9 cellular contexts compared by ENCODE assay signal in the genomic region with DNA sequence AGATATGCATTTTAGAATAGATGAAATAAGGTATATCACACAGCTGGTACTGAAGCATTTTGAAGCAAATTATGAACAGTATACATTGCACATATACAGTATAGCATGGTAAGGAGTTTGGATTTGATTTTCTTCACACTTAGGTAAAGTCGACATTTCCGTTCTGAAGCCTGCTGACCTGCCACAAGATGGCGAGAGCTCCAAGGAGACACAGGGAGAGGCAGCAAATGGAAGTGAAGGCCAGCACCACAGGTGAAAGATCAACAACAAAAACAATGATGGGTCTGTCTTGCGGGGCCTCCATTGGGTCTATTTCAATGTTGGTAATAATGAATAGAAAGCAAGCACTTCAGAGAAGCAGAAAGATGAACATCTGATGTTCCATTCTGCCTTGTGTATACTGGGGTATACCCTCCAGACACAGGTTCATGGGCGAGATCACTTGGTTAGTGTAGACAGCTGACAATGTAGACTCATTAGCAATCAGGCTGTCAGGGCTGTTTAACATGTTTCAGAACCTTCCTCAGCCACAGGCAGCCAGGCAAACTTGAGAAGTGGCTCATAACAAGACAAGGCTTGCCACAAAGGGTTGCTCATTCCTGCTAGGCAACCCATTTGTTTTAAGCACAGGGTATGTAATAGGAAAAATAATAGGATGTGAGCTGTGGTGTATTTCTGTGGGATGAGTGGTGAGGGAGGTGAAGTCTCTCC. TPM values are rescaled to one million over a fixed set of nuclear protein-coding genes. Genes with fewer than 3 reads are reported as not detected.
DNase-seq lines count a peak whose midpoint lies in the region; ATAC-seq and TF ChIP-seq lines count a peak whose summit lies in the region.
"Had no signal": no experiment of that assay in that cellular context is flagged by ENCODE, and none has a peak within 500 bp of the region (broad histone marks: within the 10 kb centered on the region; RNA-seq: fewer than 3 reads in every experiment).

No MANE protein-coding gene starts in this region.

- DNase-seq in CD4-positive, alpha-beta memory T cell: peak in 3 of 5 donors; percentile 1 to 12 (median 11)
- DNase-seq in T-cell (peak in 18 of 34 experiments; percentile 0 to 18 (median 4)), germinal center (ENCODE audit: low spot score) (peak; percentile 11), dedifferentiated amniotic fluid mesenchymal stem cell (ENCODE audit: extremely low spot score) (no peak)
- DNase-seq in stimulated activated naive CD8-positive, alpha-beta T cell treated with anti-CD3 and anti-CD28 coated beads, Interleukin-15, amount 100 ng/mL, for 72 hours: peak; percentile 7 to 20

- CTCF ChIA-PET in CD4-positive, alpha-beta memory T cell (lab: Charles Lee; ENCODE audit: partially characterized antibody): interaction anchor here (0.6 kb wide), 1 partner anchor 142 kb away, joined by 3 read pairs; no protein-coding TSS in a partner anchor
- CTCF ChIA-PET in T-cell (lab: Charles Lee): no interaction called here

- H3K27me3 Mint-ChIP-seq in CD4-positive, alpha-beta memory T cell: no peaks in the 10 kb centered on the region
- peaks cover 0 to 5% of the 10 kb centered on the region in 2 donors for H3K27me3 Mint-ChIP-seq in T-cell
- H3K27me3 Mint-ChIP-seq in stimulated activated naive CD8-positive, alpha-beta T cell treated with anti-CD3 and anti-CD28 coated beads, Interleukin-15, amount 100 ng/mL, for 72 hours: no peaks in the 10 kb centered on the region

- ATAC-seq in T-cell (replicated peaks in 1 of 4) (no peak), GM21825 (IDR thresholded peaks at IDR 0.05; ENCODE audit: unreplicated experiment) (no peak)
- ATAC-seq in stimulated activated naive CD8-positive, alpha-beta T cell treated with anti-CD3 and anti-CD28 coated beads, Interleukin-15, amount 100 ng/mL, for 72 hours: peak; percentile 53

- intact Hi-C loops in CD4-positive, alpha-beta memory T cell (cut with micrococcal nuclease): no loop called here

- no peak overlapping the region for H3K4me3 Mint-ChIP-seq in CD4-positive, alpha-beta memory T cell
- no peak overlapping the region for H3K4me3 Mint-ChIP-seq in T-cell
- no peak overlapping the region for H3K4me3 Mint-ChIP-seq in stimulated activated naive CD8-positive, alpha-beta T cell treated with anti-CD3 and anti-CD28 coated beads, Interleukin-15, amount 100 ng/mL, for 72 hours

- TF ChIP-seq CTCF in GM12875 (IDR thresholded peaks at IDR 0.05; ENCODE audit: borderline replicate concordance, insufficient read depth, low read depth, low read length): peak; percentile 53; the same call in 1 of the 2 replicates

- H3K27ac ChIP-seq in CD4-positive, alpha-beta memory T cell (ENCODE audit: low read depth, low read length): no peak overlapping the region
- H3K27ac ChIP-seq: SJSA1 had no signal

- H3K4me1 ChIP-seq in CD4-positive, alpha-beta memory T cell (ENCODE audit: insufficient read depth, low read length): no peaks in the 10 kb centered on the region
- H3K4me1 ChIP-seq: SJSA1 had no signal

- POLR2A ChIA-PET in CD4-positive, alpha-beta memory T cell (lab: Charles Lee; ENCODE audit: partially characterized antibody): no interaction called here
- POLR2A ChIA-PET in T-cell (lab: Charles Lee): no interaction called here

- H3K27me3 ChIP-seq in CD4-positive, alpha-beta memory T cell (ENCODE audit: insufficient read depth, low read length): no peaks in the 10 kb centered on the region
- H3K27me3 ChIP-seq: SJSA1 had no signal

- no peak for TF ChIP-seq EP300 in Ishikawa (IDR thresholded peaks at IDR 0.05; ENCODE audit: borderline replicate concordance)

- TF ChIP-seq RAD21 in Ishikawa (IDR thresholded peaks at IDR 0.05; ENCODE audit: low read depth): peak; percentile 79

- no peaks in the 10 kb centered on the region for H3K9me3 ChIP-seq in CD4-positive, alpha-beta memory T cell (ENCODE audit: control insufficient read depth in 1 of 2, low read length in 2 of 2)
- H3K9me3 ChIP-seq: SJSA1 had no signal

- H3K4me3 ChIP-seq in CD4-positive, alpha-beta memory T cell (ENCODE audit: low read length in 2 of 2): no peak overlapping the region
- H3K4me3 ChIP-seq in GM12875 (ENCODE audit: low read depth, low read length): no peak overlapping the region
- H3K4me3 ChIP-seq: SJSA1 had no signal

- no peaks in the 10 kb centered on the region for H3K36me3 ChIP-seq in CD4-positive, alpha-beta memory T cell (ENCODE audit: insufficient read depth, low read length)
- H3K36me3 ChIP-seq: SJSA1 had no signal

- H3K4me1 Mint-ChIP-seq in CD4-positive, alpha-beta memory T cell: no peaks in the 10 kb centered on the region
- H3K4me1 Mint-ChIP-seq in T-cell: no peaks in the 10 kb centered on the region
- no peaks in the 10 kb centered on the region for H3K4me1 Mint-ChIP-seq in stimulated activated naive CD8-positive, alpha-beta T cell treated with anti-CD3 and anti-CD28 coated beads, Interleukin-15, amount 100 ng/mL, for 72 hours

- no peaks in the 10 kb centered on the region for H3K9me3 Mint-ChIP-seq in CD4-positive, alpha-beta memory T cell
- H3K9me3 Mint-ChIP-seq in T-cell: no peaks in the 10 kb centered on the region
- H3K9me3 Mint-ChIP-seq in stimulated activated naive CD8-positive, alpha-beta T cell treated with anti-CD3 and anti-CD28 coated beads, Interleukin-15, amount 100 ng/mL, for 72 hours: no peaks in the 10 kb centered on the region

- H3K36me3 Mint-ChIP-seq in CD4-positive, alpha-beta memory T cell: no peaks in the 10 kb centered on the region
- H3K36me3 Mint-ChIP-seq in T-cell: no peaks in the 10 kb centered on the region

- no peak overlapping the region for H3K27ac Mint-ChIP-seq in CD4-positive, alpha-beta memory T cell
- H3K27ac Mint-ChIP-seq in T-cell: no peak overlapping the region
- no peak overlapping the region for H3K27ac Mint-ChIP-seq in stimulated activated naive CD8-positive, alpha-beta T cell treated with anti-CD3 and anti-CD28 coated beads, Interleukin-15, amount 100 ng/mL, for 72 hours

TF ChIP-seq in Ishikawa, 13 proteins besides CTCF, POLR2A, EP300 and RAD21:
- TF ChIP-seq TAF1 (IDR thresholded peaks at IDR 0.05; ENCODE audit: low read depth): no peak
- 0 out of 2 replicates have a peak, but pooled peaks have one; percentile 20 for TF ChIP-seq YY1 (IDR thresholded peaks at IDR 0.05; ENCODE audit: low read depth)

RNA-seq across cellular contexts. Expression of gene NOX1, which starts 21.4 kb away (rescaled TPM):
- not detected for total RNA-seq in CD4-positive, alpha-beta memory T cell
- not detected for polyA plus RNA-seq in CD4-positive, alpha-beta memory T cell
- not detected for total RNA-seq in T-cell
- total RNA-seq: SJSA1 had no signal

RNA-seq across cellular contexts. Expression of gene XKRX, which starts 33.2 kb away (rescaled TPM):
- total RNA-seq in CD4-positive, alpha-beta memory T cell: under 1 TPM; 0.47 to 0.67 TPM
- polyA plus RNA-seq in CD4-positive, alpha-beta memory T cell: not detected
- 1 to 10 TPM in 4 of 5 donors, under 1 TPM in 1; 0.53 to 4.8 (median 1.8) TPM for total RNA-seq in T-cell
